Comparison of ENCODE assay signal across 1 cellular context in the genomic region with DNA sequence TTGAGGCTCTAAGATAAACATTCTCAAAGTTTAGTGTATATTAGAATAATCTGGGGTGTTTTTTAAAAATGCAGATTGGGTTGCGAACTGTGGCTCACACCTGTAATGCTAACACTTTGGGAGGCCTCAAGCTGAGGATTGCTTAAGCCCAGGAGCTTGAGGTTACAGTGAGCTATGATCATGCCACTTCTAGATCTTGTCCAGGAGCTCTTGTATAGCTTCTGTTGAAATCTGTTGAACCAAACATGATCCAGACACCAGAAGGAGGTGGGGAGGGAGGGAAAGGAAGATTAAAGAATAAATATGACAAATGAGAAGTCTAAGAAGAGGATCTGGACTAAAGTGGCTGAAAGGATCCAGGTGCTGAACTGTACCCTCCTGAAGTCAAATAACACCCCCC.
TF ChIP-seq lines count a peak whose summit lies in the region.

No MANE protein-coding gene starts in this region.

TF ChIP-seq in GM23338, 12 proteins besides CTCF, POLR2A, EP300 and RAD21 (continued from another document):
- TF ChIP-seq, protein P1, sequence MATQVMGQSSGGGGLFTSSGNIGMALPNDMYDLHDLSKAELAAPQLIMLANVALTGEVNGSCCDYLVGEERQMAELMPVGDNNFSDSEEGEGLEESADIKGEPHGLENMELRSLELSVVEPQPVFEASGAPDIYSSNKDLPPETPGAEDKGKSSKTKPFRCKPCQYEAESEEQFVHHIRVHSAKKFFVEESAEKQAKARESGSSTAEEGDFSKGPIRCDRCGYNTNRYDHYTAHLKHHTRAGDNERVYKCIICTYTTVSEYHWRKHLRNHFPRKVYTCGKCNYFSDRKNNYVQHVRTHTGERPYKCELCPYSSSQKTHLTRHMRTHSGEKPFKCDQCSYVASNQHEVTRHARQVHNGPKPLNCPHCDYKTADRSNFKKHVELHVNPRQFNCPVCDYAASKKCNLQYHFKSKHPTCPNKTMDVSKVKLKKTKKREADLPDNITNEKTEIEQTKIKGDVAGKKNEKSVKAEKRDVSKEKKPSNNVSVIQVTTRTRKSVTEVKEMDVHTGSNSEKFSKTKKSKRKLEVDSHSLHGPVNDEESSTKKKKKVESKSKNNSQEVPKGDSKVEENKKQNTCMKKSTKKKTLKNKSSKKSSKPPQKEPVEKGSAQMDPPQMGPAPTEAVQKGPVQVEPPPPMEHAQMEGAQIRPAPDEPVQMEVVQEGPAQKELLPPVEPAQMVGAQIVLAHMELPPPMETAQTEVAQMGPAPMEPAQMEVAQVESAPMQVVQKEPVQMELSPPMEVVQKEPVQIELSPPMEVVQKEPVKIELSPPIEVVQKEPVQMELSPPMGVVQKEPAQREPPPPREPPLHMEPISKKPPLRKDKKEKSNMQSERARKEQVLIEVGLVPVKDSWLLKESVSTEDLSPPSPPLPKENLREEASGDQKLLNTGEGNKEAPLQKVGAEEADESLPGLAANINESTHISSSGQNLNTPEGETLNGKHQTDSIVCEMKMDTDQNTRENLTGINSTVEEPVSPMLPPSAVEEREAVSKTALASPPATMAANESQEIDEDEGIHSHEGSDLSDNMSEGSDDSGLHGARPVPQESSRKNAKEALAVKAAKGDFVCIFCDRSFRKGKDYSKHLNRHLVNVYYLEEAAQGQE (IDR thresholded peaks at IDR 0.05; ENCODE audit: unreplicated experiment), result no peak
- TF ChIP-seq STAT1 (IDR thresholded peaks at IDR 0.05; ENCODE audit: unreplicated experiment) (no peak), EZH2 (IDR thresholded peaks at IDR 0.05; ENCODE audit: low read depth, unreplicated experiment) (no peak), CREB1 (CRISPR knock-in tag; IDR thresholded peaks at IDR 0.05; ENCODE audit: low read depth) (no peak), ZNF331 (CRISPR knock-in tag; IDR thresholded peaks at IDR 0.05; ENCODE audit: low read depth) (no peak)
